1 cellular context compared by ENCODE assay signal in the genomic region with DNA sequence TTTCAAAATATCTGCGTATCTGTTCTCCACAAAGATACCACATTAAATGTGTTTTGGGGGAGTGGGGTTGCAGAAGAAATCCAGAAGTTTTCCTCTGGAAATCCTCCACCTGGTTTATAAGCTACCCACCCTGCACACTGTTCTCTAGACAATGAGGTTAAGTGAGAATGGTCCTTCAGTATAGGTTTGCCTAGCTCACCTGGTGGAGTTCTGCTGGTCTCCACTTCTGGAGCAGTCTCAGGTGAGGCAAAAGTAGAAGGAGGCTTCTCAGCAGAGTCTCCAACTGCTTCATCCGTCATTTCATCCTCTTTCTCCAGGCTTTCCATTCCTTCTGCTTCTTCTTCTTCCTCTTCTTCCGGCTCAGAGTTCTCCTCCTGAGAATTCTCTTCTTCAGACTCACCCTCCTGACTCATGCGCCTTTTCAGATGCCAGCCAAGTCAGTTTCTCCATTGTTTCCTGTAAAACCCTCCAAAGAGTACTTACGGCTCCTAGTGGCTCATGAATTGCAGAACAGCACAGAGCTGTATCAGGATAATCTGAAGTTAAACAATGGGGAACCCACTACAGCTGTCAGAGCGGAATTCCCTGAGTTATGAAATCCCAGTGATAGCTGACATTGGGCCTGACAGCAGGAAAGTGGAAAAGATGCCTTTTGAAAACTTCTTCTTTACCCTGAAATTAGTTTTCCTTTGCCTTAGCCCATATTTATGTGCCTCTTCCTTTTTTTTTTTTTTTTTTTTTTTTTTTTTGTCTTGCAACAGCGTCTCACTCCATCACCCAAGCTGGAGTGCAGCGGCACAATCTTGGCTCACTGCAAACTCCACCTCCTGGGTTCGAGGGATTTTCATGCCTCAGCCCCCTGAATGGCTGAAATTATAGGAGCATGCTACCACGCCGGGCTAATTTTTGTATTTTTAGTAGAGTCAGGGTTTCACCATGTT.
TF ChIP-seq lines count a peak whose summit lies in the region.

No MANE protein-coding gene starts in this region.

TF ChIP-seq in H1, 55 proteins besides CTCF, POLR2A, EP300 and RAD21:
- TF ChIP-seq MAFK (IDR thresholded peaks at IDR 0.05; ENCODE audit: low read depth, low read length) (no peak), YY1 (IDR thresholded peaks at IDR 0.05; ENCODE audit: low read depth, low read length) (no peak), SAP30 (IDR thresholded peaks at IDR 0.05; ENCODE audit: insufficient read depth, insufficient replicate concordance, low read length) (no peak), SIRT6 (IDR thresholded peaks at IDR 0.05; ENCODE audit: low read length) (no peak), BACH1 (IDR thresholded peaks at IDR 0.05; ENCODE audit: low read length) (no peak), PHF8 (conservative IDR thresholded peaks at IDR 0.05; ENCODE audit: low read depth, low read length) (no peak), SIN3A (conservative IDR thresholded peaks at IDR 0.05 in 1 of 2, IDR thresholded peaks at IDR 0.05 in 1 of 2; ENCODE audit: low read depth in 1 of 2, low read length in 2 of 2) (no peak), ASH2L (IDR thresholded peaks at IDR 0.05; ENCODE audit: low read length) (no peak), CHD2 (IDR thresholded peaks at IDR 0.05; ENCODE audit: low read length) (no peak), GTF2F1 (IDR thresholded peaks at IDR 0.05; ENCODE audit: borderline replicate concordance, low read depth, low read length) (no peak)
TF ChIP-seq in H1: peak in this region for 0.
